8 cellular contexts compared by ENCODE assay signal in the genomic region with DNA sequence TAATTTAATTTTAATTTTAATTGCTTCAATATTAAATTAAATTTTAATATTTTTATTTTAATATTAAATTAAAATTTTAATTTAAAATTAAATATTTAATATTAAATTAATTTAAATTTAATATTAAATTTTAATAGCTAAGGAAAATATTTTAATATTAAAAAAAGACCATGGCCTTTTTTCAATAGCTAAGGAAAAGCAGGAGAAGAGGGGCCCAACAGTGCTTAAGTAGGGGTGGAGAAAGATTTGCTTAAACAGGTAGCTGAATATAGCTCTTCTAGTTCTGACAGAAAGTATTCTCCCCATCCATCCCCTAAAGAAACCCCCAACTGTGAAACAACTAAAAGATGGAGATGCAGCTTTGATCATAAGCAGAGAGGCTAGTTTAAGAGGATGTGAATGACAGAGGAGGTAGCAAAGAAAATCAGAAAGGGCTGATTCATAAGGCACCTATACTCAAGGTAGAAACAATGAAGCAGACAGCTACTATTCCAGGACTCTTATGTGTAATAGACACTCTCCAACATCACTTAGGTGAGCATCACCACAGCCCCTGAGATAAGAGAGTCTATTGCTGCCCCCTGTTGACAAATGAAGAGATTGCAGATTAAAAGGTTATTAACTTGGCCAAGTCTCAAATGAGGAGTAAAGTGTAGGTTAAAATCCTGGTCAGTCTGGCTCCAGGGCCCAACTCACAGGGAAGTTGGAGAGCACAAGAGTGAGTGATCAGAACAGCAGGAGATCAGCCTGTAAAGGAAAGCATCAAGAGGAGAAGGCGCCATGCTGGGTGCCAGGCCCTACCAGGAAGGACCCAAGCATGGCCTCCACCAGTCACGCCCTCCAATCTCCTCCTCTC. TPM values are rescaled to one million over a fixed set of nuclear protein-coding genes. Genes with fewer than 3 reads are reported as not detected.
DNase-seq lines count a peak whose midpoint lies in the region; ATAC-seq, FAIRE-seq and TF ChIP-seq lines count a peak whose summit lies in the region.

No MANE protein-coding gene starts in this region.

- intact Hi-C loops in PC-3 (cut with micrococcal nuclease): loop anchor here (2.0 to 5.0 kb wide), 2 partner anchors 94 to 162 kb away; no protein-coding TSS in a partner anchor

- peaks cover 9% of the 10 kb centered on the region for H3K79me2 ChIP-seq in PC-3 (ENCODE audit: low read length)

- POLR2A ChIA-PET in A549 (lab: Yijun Ruan, JAX) (interaction anchor here (0.9 kb wide), 1 partner anchor 161 kb away, joined by 6 read pairs; no protein-coding TSS in a partner anchor), PC-3 (lab: Charles Lee; ENCODE audit: unreplicated experiment) (no interaction called here)

- H3K9me3 ChIP-seq in A549 (no peaks in the 10 kb centered on the region), PC-3 (ENCODE audit: low read length) (no peaks in the 10 kb centered on the region), tibial nerve (no peaks in the 10 kb centered on the region)

- no peaks in the 10 kb centered on the region for H3K27me3 ChIP-seq in PC-3 (ENCODE audit: low read length)
- H3K27me3 ChIP-seq in brain microvascular endothelial cell (replicated peaks): no peaks in the 10 kb centered on the region
- no peaks in the 10 kb centered on the region for H3K27me3 ChIP-seq in tibial nerve

- H3K9me2 ChIP-seq in PC-3 (replicated peaks; ENCODE audit: low read length): no peaks in the 10 kb centered on the region

- 69% methylated on average over 2 of the region's 2 CpGs for WGBS in A549 (ENCODE audit: missing lambda C conversion rate)
- 97 to 100% methylated on average over 2 of the region's 2 CpGs for WGBS in tibial nerve, 2 donors

- no peak overlapping the region for H3K27ac ChIP-seq in A549
- H3K27ac ChIP-seq in PC-3 (ENCODE audit: low read length): no peak overlapping the region
- H3K27ac ChIP-seq in brain microvascular endothelial cell: no peak overlapping the region
- no peak overlapping the region for H3K27ac ChIP-seq in tibial nerve

- FAIRE-seq in A549 (lab: Jason Lieb, UNC): peak; percentile 97

- H3F3A ChIP-seq in PC-3 (ENCODE audit: low read length, unreplicated experiment): no peaks in the 10 kb centered on the region

- TF ChIP-seq EP300 in A549 (IDR thresholded peaks at IDR 0.05) (no peak), tibial nerve (IDR thresholded peaks at IDR 0.05) (no peak)

- TF ChIP-seq CTCF in A549 (IDR thresholded peaks at IDR 0.05) (peak; percentile 96), PC-3 (conservative IDR thresholded peaks at IDR 0.05; ENCODE audit: low read depth, low read length) (peak; percentile 80), brain microvascular endothelial cell (IDR thresholded peaks at IDR 0.05; ENCODE audit: low read depth, low read length, missing control alignments) (peak; percentile 70), tibial nerve (IDR thresholded peaks at IDR 0.05) (peak; percentile 53 to 74 (median 67))

- H3K4me2 ChIP-seq in A549 (no peak overlapping the region), PC-3 (ENCODE audit: low read length) (no peak overlapping the region)

- no peak overlapping the region for H2AFZ ChIP-seq in PC-3 (ENCODE audit: low read length)

- BruUV-seq in PC-3 (replicated peaks; lab: Mats Ljungman, UMichigan): no TSS peak

- TF ChIP-seq POLR2A in A549 (IDR thresholded peaks at IDR 0.05; ENCODE audit: low read length) (no peak), tibial nerve (IDR thresholded peaks at IDR 0.05) (no peak)

- peaks cover 7% of the 10 kb centered on the region for H3K36me3 ChIP-seq in PC-3 (ENCODE audit: low read depth, low read length)
- peaks cover 20% of the 10 kb centered on the region for H3K36me3 ChIP-seq in brain microvascular endothelial cell (replicated peaks)
- peaks cover 0 to 70% (median 7%) of the 10 kb centered on the region in 3 donors for H3K36me3 ChIP-seq in tibial nerve

- H3K9ac ChIP-seq in PC-3 (ENCODE audit: low read length): no peak overlapping the region

- H3K4me1 ChIP-seq in A549: no peaks in the 10 kb centered on the region
- H3K4me1 ChIP-seq in PC-3 (ENCODE audit: insufficient read depth, low read length): no peaks in the 10 kb centered on the region
- H3K4me1 ChIP-seq in tibial nerve: peaks cover 0 to 5% (median under 1%) of the 10 kb centered on the region in 4 donors

- DNase-seq in A549 (ENCODE audit: low read depth in 1 of 2, low spot score in 1 of 2): peak; percentile 84 to 85
- DNase-seq in GM04504 (ENCODE audit: low read depth): peak; percentile 32
- DNase-seq in LoVo (ENCODE audit: low spot score): peak; percentile 64
- peak; percentile 82 for DNase-seq in PC-3
- peak; percentile 43 for DNase-seq in brain microvascular endothelial cell
- peak; percentile 81 for DNase-seq in kidney tubule cell (ENCODE audit: low spot score)
- peak in 1 of 2 donors; percentile 75 for DNase-seq in tibial nerve (ENCODE audit: low spot score in 2 of 2)
- DNase-seq in GOT3 (lab: John Stamatoyannopoulos, UW): no peak

- H3K4me3 ChIP-seq in A549: no peak overlapping the region
- no peak overlapping the region for H3K4me3 ChIP-seq in PC-3 (ENCODE audit: low read length)
- no peak overlapping the region for H3K4me3 ChIP-seq in brain microvascular endothelial cell (ENCODE audit: low read depth, low read length)
- no peak overlapping the region for H3K4me3 ChIP-seq in tibial nerve

- in situ Hi-C loops in brain microvascular endothelial cell (cut with HindIII; ENCODE audit: low pct_ligation_motif_present, low sequenced_read_pairs): no loop called here

- CTCF ChIA-PET in A549 (lab: Yijun Ruan, JAX) (interaction anchor here (0.5 to 15.6 kb wide), 80 partner anchors 10 to 1759 kb away, joined by 3 to 293 read pairs (median 5); a partner anchor contains a TSS), PC-3 (lab: Charles Lee) (interaction anchor here (1.0 kb wide), 2 partner anchors 89 to 90 kb away, joined by 3 to 6 read pairs; no protein-coding TSS in a partner anchor)

- ATAC-seq in A549 (peak; percentile 91), PC-3 (peak; percentile 71)

- TF ChIP-seq RAD21 in A549 (conservative IDR thresholded peaks at IDR 0.05 in 1 of 2, IDR thresholded peaks at IDR 0.05 in 1 of 2): peak; percentile 96 to 97

- 0 out of 2 replicates have a peak, but pooled peaks cover 2% of the 10 kb centered on the region for H4K20me1 ChIP-seq in PC-3 (ENCODE audit: low read length)

TF ChIP-seq in A549, 52 proteins besides CTCF, POLR2A, EP300 and RAD21:
- TF ChIP-seq SMC3 (IDR thresholded peaks at IDR 0.05) (peak; percentile 94), NPAS2 (CRISPR knock-in tag; IDR thresholded peaks at IDR 0.05; ENCODE audit: borderline replicate concordance) (no peak)

RNA-seq across cellular contexts. Expression of a gene that starts 7.8 kb away (rescaled TPM):
- polyA plus RNA-seq in A549 (2011; rRNA removed) (185 and 210 TPM in 2 replicates), A549 (2017; fragmentation: RNase III; extraction: RNeasy Plus Mini Kit Qiagen cat#74134 plus additional on column Dnase treatment) (388 to 426 TPM (median 424 TPM) in 3 replicates)
- 152 and 203 TPM in 2 replicates for polyA plus RNA-seq in A549 (2012; cell fraction: cytosol; rRNA removed)
- 129 and 138 TPM in 2 replicates for polyA plus RNA-seq in A549 (2012; cell fraction: nucleus; rRNA removed)
- polyA minus RNA-seq in A549 (2011; rRNA and poly(A)+ RNA removed): 81.0 and 92.3 TPM in 2 replicates
- total RNA-seq in PC-3 (2014; rRNA removed) (169 and 195 TPM in 2 replicates), tibial nerve (10 to 100 TPM; 17.8 to 83.4 (median 54.6) TPM)

RNA-seq across cellular contexts. Expression of a gene that starts 8.8 kb away (rescaled TPM):
- polyA plus RNA-seq in A549 (2011; rRNA removed) (not detected in 2 replicates), A549 (2017; fragmentation: RNase III; extraction: RNeasy Plus Mini Kit Qiagen cat#74134 plus additional on column Dnase treatment) (not detected in 3 replicates)
- not detected in 2 replicates for polyA plus RNA-seq in A549 (2012; cell fraction: cytosol; rRNA removed)
- polyA plus RNA-seq in A549 (2012; cell fraction: nucleus; rRNA removed): 0.02 TPM in 1 of 2 replicates, not detected in the other
- not detected in 2 replicates for polyA minus RNA-seq in A549 (2011; rRNA and poly(A)+ RNA removed)
- total RNA-seq in PC-3 (2014; rRNA removed) (not detected in 2 replicates), tibial nerve (not detected)

RNA-seq across cellular contexts. Expression of a gene that starts 18.2 kb away (rescaled TPM):
- polyA plus RNA-seq in A549 (2011; rRNA removed) (0.16 TPM in 1 of 2 replicates, not detected in the other), A549 (2017; fragmentation: RNase III; extraction: RNeasy Plus Mini Kit Qiagen cat#74134 plus additional on column Dnase treatment) (0.03 to 0.04 TPM in 2 of 3 replicates, not detected in the other)
- polyA plus RNA-seq in A549 (2012; cell fraction: cytosol; rRNA removed): 0.01 TPM in 1 of 2 replicates, not detected in the other
- 0.02 and 0.05 TPM in 2 replicates for polyA plus RNA-seq in A549 (2012; cell fraction: nucleus; rRNA removed)
- polyA minus RNA-seq in A549 (2011; rRNA and poly(A)+ RNA removed): not detected in 2 replicates
- total RNA-seq in PC-3 (2014; rRNA removed) (0.12 TPM in 1 of 2 replicates, not detected in the other), tibial nerve (1 to 10 TPM; 1.9 to 8.1 (median 3.2) TPM)

RNA-seq across cellular contexts. Expression of a gene that starts 31.2 kb away (rescaled TPM):
- polyA plus RNA-seq in A549 (2011; rRNA removed) (6.2 and 8.0 TPM in 2 replicates), A549 (2017; fragmentation: RNase III; extraction: RNeasy Plus Mini Kit Qiagen cat#74134 plus additional on column Dnase treatment) (6.2 to 10.9 TPM (median 10.4 TPM) in 3 replicates)
- polyA plus RNA-seq in A549 (2012; cell fraction: cytosol; rRNA removed): 7.9 and 11.7 TPM in 2 replicates
- polyA plus RNA-seq in A549 (2012; cell fraction: nucleus; rRNA removed): 16.2 and 19.5 TPM in 2 replicates
- polyA minus RNA-seq in A549 (2011; rRNA and poly(A)+ RNA removed): 8.2 and 8.4 TPM in 2 replicates
- total RNA-seq in PC-3 (2014; rRNA removed) (0.62 and 1.7 TPM in 2 replicates), tibial nerve (1 to 10 TPM in 2 of 4 donors, under 1 TPM in 2; 0.22 to 1.8 (median 1.1) TPM)

RNA-seq across cellular contexts. Expression of a gene that starts 39.3 kb away (rescaled TPM):
- polyA plus RNA-seq in A549 (2011; rRNA removed) (not detected in 2 replicates), A549 (2017; fragmentation: RNase III; extraction: RNeasy Plus Mini Kit Qiagen cat#74134 plus additional on column Dnase treatment) (not detected in 3 replicates)
- polyA plus RNA-seq in A549 (2012; cell fraction: cytosol; rRNA removed): not detected in 2 replicates
- 0.08 TPM in 1 of 2 replicates, not detected in the other for polyA plus RNA-seq in A549 (2012; cell fraction: nucleus; rRNA removed)
- polyA minus RNA-seq in A549 (2011; rRNA and poly(A)+ RNA removed): not detected in 2 replicates
- total RNA-seq in PC-3 (2014; rRNA removed) (0.75 TPM in 1 of 2 replicates, not detected in the other), tibial nerve (under 1 TPM in 1 of 4 donors, not detected in 3; 0.78 TPM)
